Comparison of ENCODE assay signal across 13 cellular contexts in the genomic region with DNA sequence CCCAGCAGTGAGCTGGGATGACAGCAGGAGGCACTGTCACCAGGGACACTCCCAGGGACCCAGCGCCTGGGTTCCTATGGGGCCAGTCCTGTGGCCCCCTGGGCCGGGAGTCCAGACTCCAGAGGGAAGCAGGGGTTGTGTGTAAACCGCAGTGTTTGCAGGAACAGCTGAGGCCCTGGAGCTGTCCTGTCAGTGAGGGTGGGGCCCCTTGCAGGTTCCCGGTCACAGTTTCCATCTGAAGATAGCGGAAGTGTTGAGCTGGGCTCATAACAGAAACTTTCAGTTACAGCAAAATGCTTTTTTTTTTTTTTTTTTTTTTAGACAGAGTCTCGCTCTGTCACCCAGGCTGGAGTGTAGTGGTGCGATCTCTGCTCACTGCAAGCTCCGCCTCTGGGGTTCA. TPM values are rescaled to one million over a fixed set of nuclear protein-coding genes. Genes with fewer than 3 reads are reported as not detected.
A peak's percentile ranks its signal among the peaks of the same experiment; 100 is the strongest.
DNase-seq lines count a peak whose midpoint lies in the region; ATAC-seq and FAIRE-seq lines count a peak whose summit lies in the region.
"Had no signal": no experiment of that assay in that cellular context is flagged by ENCODE, and none has a peak within 500 bp of the region (broad histone marks: within the 10 kb centered on the region; RNA-seq: fewer than 3 reads in every experiment).

No MANE protein-coding gene starts in this region.

- H3K9me3 ChIP-seq in right cardiac atrium (ENCODE audit: control insufficient read depth, low read length) = no peaks in the 10 kb centered on the region

- H3K36me3 Mint-ChIP-seq in activated CD4-positive, alpha-beta T cell treated with anti-CD3 and anti-CD28 coated beads, Interleukin-2, amount 10 ng/mL, durations not matched to agents 7 days and 5 days (ENCODE audit: low read depth) = peaks cover 10% of the 10 kb centered on the region
- H3K36me3 Mint-ChIP-seq: natural killer cell treated with Interleukin-12 subunit alpha and Interleukin-12 subunit beta and Interleukin-15 and Interleukin-18, amount 100 ng/mL, for 72 hours had no signal

- POLR2A ChIA-PET in activated CD4-positive, alpha-beta T cell treated with anti-CD3 and anti-CD28 coated beads, Interleukin-2, amount 10 ng/mL, durations not matched to agents 7 days and 5 days (lab: Charles Lee) = no interaction called here

- H3K4me3 ChIP-seq in right cardiac atrium (ENCODE audit: low read length) = no peak overlapping the region
- H3K4me3 ChIP-seq: cardiac muscle cell had no signal

- peak; percentile 69 for ATAC-seq in HG02870 (IDR thresholded peaks at IDR 0.05; ENCODE audit: unreplicated experiment)
- peak; percentile 21 to 31 for ATAC-seq in right cardiac atrium
- no peak for ATAC-seq in HG03097 (IDR thresholded peaks at IDR 0.05; ENCODE audit: low FRiP score, unreplicated experiment)
- ATAC-seq: HCT116 had no signal

- H3K4me1 Mint-ChIP-seq in activated CD4-positive, alpha-beta T cell treated with anti-CD3 and anti-CD28 coated beads, Interleukin-2, amount 10 ng/mL, durations not matched to agents 7 days and 5 days = peaks cover 29% of the 10 kb centered on the region

- WGBS in right cardiac atrium = 87% methylated on average over 8 of the region's 8 CpGs

- FAIRE-seq in HTR-8/SVneo (lab: Jason Lieb, UNC) (no peak), RCC 7860 (lab: Jason Lieb, UNC) (no peak)

- H3K4me1 ChIP-seq in right cardiac atrium (ENCODE audit: control insufficient read depth, insufficient read depth, low read length) = no peaks in the 10 kb centered on the region

- no peaks in the 10 kb centered on the region for H3K27me3 ChIP-seq in right cardiac atrium (ENCODE audit: control insufficient read depth, insufficient read depth)
- H3K27me3 ChIP-seq: cardiac muscle cell had no signal

- H3K9me3 Mint-ChIP-seq in activated CD4-positive, alpha-beta T cell treated with anti-CD3 and anti-CD28 coated beads, Interleukin-2, amount 10 ng/mL, durations not matched to agents 7 days and 5 days = no peaks in the 10 kb centered on the region
- H3K9me3 Mint-ChIP-seq: natural killer cell treated with Interleukin-12 subunit alpha and Interleukin-12 subunit beta and Interleukin-15 and Interleukin-18, amount 100 ng/mL, for 72 hours had no signal

- peak; percentile 68 for DNase-seq in CD1c-positive myeloid dendritic cell (ENCODE audit: extremely low spot score)
- DNase-seq in activated CD4-positive, alpha-beta T cell treated with anti-CD3 and anti-CD28 coated beads, Interleukin-2, amount 10 ng/mL, durations not matched to agents 7 days and 5 days = peak; percentile 56
- peak; percentile 22 to 68 (median 64) for DNase-seq in right cardiac atrium
- DNase-seq in HTR-8/SVneo (ENCODE audit: insufficient read length, low spot score) = no peak
- DNase-seq in GF-D8 (lab: John Stamatoyannopoulos, UW) = no peak
- DNase-seq in RCC 7860 (ENCODE audit: low spot score) = no peak
- DNase-seq: islet precursor cell, NCI-H526 had no signal

- CTCF ChIA-PET in activated CD4-positive, alpha-beta T cell treated with anti-CD3 and anti-CD28 coated beads, Interleukin-2, amount 10 ng/mL, durations not matched to agents 7 days and 5 days (lab: Charles Lee) = interaction anchor here (0.6 to 1.6 kb wide), 4 partner anchors 9 to 369 kb away, joined by 3 to 5 read pairs (median 4); no protein-coding TSS in a partner anchor

- H3K27ac ChIP-seq in right cardiac atrium (ENCODE audit: low read length) = no peak overlapping the region
- H3K27ac ChIP-seq: cardiac muscle cell had no signal

- no peak overlapping the region for H3K4me3 Mint-ChIP-seq in activated CD4-positive, alpha-beta T cell treated with anti-CD3 and anti-CD28 coated beads, Interleukin-2, amount 10 ng/mL, durations not matched to agents 7 days and 5 days
- H3K4me3 Mint-ChIP-seq: natural killer cell treated with Interleukin-12 subunit alpha and Interleukin-12 subunit beta and Interleukin-15 and Interleukin-18, amount 100 ng/mL, for 72 hours had no signal

- H3K27me3 Mint-ChIP-seq in activated CD4-positive, alpha-beta T cell treated with anti-CD3 and anti-CD28 coated beads, Interleukin-2, amount 10 ng/mL, durations not matched to agents 7 days and 5 days = no peaks in the 10 kb centered on the region
- H3K27me3 Mint-ChIP-seq: natural killer cell treated with Interleukin-12 subunit alpha and Interleukin-12 subunit beta and Interleukin-15 and Interleukin-18, amount 100 ng/mL, for 72 hours had no signal

- peak overlapping the region; percentile 83 for H3K27ac Mint-ChIP-seq in activated CD4-positive, alpha-beta T cell treated with anti-CD3 and anti-CD28 coated beads, Interleukin-2, amount 10 ng/mL, durations not matched to agents 7 days and 5 days
- H3K27ac Mint-ChIP-seq: natural killer cell treated with Interleukin-12 subunit alpha and Interleukin-12 subunit beta and Interleukin-15 and Interleukin-18, amount 100 ng/mL, for 72 hours had no signal

- intact Hi-C loops in right cardiac atrium (cut with DNase I) = no loop called here

RNA-seq across cellular contexts. Expression of gene CSNK1G2, which starts 17.7 kb away (rescaled TPM):
- total RNA-seq in activated CD4-positive, alpha-beta T cell treated with anti-CD3 and anti-CD28 coated beads, Interleukin-2, amount 10 ng/mL, durations not matched to agents 7 days and 5 days = 100 to 1,000 TPM; 112 to 119 TPM
- total RNA-seq in right cardiac atrium = 10 to 100 TPM; 25.6 to 32.2 (median 29.0) TPM
- polyA plus RNA-seq in right cardiac atrium = 30.2 TPM

RNA-seq across cellular contexts. Expression of gene ADAT3, which starts 18.1 kb away (rescaled TPM):
- total RNA-seq in activated CD4-positive, alpha-beta T cell treated with anti-CD3 and anti-CD28 coated beads, Interleukin-2, amount 10 ng/mL, durations not matched to agents 7 days and 5 days = 10 to 100 TPM; 10.6 to 13.3 TPM
- 1 to 10 TPM; 1.2 to 2.7 (median 2.0) TPM for total RNA-seq in right cardiac atrium
- polyA plus RNA-seq in right cardiac atrium = 1.8 TPM

RNA-seq across cellular contexts. Expression of gene SCAMP4, which starts 18.1 kb away (rescaled TPM):
- 10 to 100 TPM; 27.5 to 37.9 TPM for total RNA-seq in activated CD4-positive, alpha-beta T cell treated with anti-CD3 and anti-CD28 coated beads, Interleukin-2, amount 10 ng/mL, durations not matched to agents 7 days and 5 days
- total RNA-seq in right cardiac atrium = 10 to 100 TPM; 18.4 to 19.9 (median 18.9) TPM
- 16.1 TPM for polyA plus RNA-seq in right cardiac atrium

RNA-seq across cellular contexts. Expression of gene ABHD17A, which starts 38.0 kb away (rescaled TPM):
- 100 to 1,000 TPM; 180 TPM for total RNA-seq in activated CD4-positive, alpha-beta T cell treated with anti-CD3 and anti-CD28 coated beads, Interleukin-2, amount 10 ng/mL, durations not matched to agents 7 days and 5 days
- 10 to 100 TPM; 64.4 to 71.3 (median 68.3) TPM for total RNA-seq in right cardiac atrium
- polyA plus RNA-seq in right cardiac atrium = 96.0 TPM

RNA-seq across cellular contexts. Expression of gene KLF16, which starts 59.9 kb away (rescaled TPM):
- total RNA-seq in activated CD4-positive, alpha-beta T cell treated with anti-CD3 and anti-CD28 coated beads, Interleukin-2, amount 10 ng/mL, durations not matched to agents 7 days and 5 days = 10 to 100 TPM; 24.0 to 25.5 TPM
- 10 to 100 TPM in 1 of 4 donors, 1 to 10 TPM in 3; 6.4 to 11.1 (median 7.3) TPM for total RNA-seq in right cardiac atrium
- 4.5 TPM for polyA plus RNA-seq in right cardiac atrium

Comparison
In these comparisons a context has a peak if more than half of its experiments do, and no peak if none do; other contexts are left out.
1. DNase-seq: peak in CD1c-positive myeloid dendritic cell (single experiment), activated CD4-positive, alpha-beta T cell treated with anti-CD3 and anti-CD28 coated beads, Interleukin-2, amount 10 ng/mL, durations not matched to agents 7 days and 5 days (single experiment) and right cardiac atrium (3 of 3); none in HTR-8/SVneo (single experiment), GF-D8 (single experiment) and RCC 7860 (single experiment).